19 cellular contexts compared by ENCODE assay signal in genomic region chr11:62103141-62103540, GRCh38. TPM values are rescaled to one million over a fixed set of nuclear protein-coding genes. Genes with fewer than 3 reads are reported as not detected.
DNase-seq lines count a peak whose midpoint lies in the region; ATAC-seq and TF ChIP-seq lines count a peak whose summit lies in the region.
"Had no signal": no experiment of that assay in that cellular context is flagged by ENCODE, and none has a peak within 500 bp of the region (broad histone marks: within the 10 kb centered on the region; RNA-seq: fewer than 3 reads in every experiment).

No MANE protein-coding gene starts in this region.

- H3K4me2 ChIP-seq in GM23338: peak overlapping the region; percentile 12; the same call in 1 of the 2 replicates

- DNase-seq in GM23338 (ENCODE audit: low spot score) (no peak), WTC11 (ENCODE audit: low spot score) (no peak), immature natural killer cell (no peak), thoracic aorta (ENCODE audit: low spot score) (no peak), stomach (no peak), thyroid gland (no peak)
- no peak for DNase-seq in activated CD4-positive, alpha-beta memory T cell treated with anti-CD3 and anti-CD28 coated beads, Interleukin-2, amount 10 ng/mL, durations not matched to agents 7 days and 5 days
- DNase-seq: Calu3, DND-41, H9, KBM-7, MV-4-11, NCI-H1105, NCI-H1436 treated with DMSO at 0.1 percent for 48 hours, NCI-H2029, NCI-H524 treated with DMSO at 0.1 percent for 48 hours, NCI-H774, SIG-M5 had no signal

- peaks cover 4% of the 10 kb centered on the region for H3K4me1 ChIP-seq in GM23338 (ENCODE audit: insufficient read depth)
- H3K4me1 ChIP-seq in thoracic aorta (ENCODE audit: control insufficient read depth in 1 of 2, low read depth in 2 of 2): peaks cover 24 to 44% of the 10 kb centered on the region in 2 donors
- peaks cover 8 to 31% (median 17%) of the 10 kb centered on the region in 4 donors for H3K4me1 ChIP-seq in stomach
- H3K4me1 ChIP-seq in thyroid gland: peaks cover 4 to 14% of the 10 kb centered on the region in 2 donors

- ATAC-seq in GM23338: peak; percentile 53; the same call in 2 of the 3 replicates
- ATAC-seq in WTC11: peak; percentile 47
- ATAC-seq in thoracic aorta (ENCODE audit: insufficient number of reproducible peaks, low FRiP score, low read depth): no peak
- no peak for ATAC-seq in GM18868 (IDR thresholded peaks at IDR 0.05; ENCODE audit: unreplicated experiment)

- no peaks in the 10 kb centered on the region for H4K20me1 ChIP-seq in GM23338 (replicated peaks; ENCODE audit: insufficient read depth)

- H3K79me2 ChIP-seq in GM23338 (replicated peaks; ENCODE audit: insufficient read depth): no peaks in the 10 kb centered on the region

- H3K27me3 ChIP-seq in GM23338 (ENCODE audit: insufficient read depth) (no peaks in the 10 kb centered on the region), thoracic aorta (replicated peaks; ENCODE audit: insufficient read depth) (no peaks in the 10 kb centered on the region), stomach (no peaks in the 10 kb centered on the region), thyroid gland (no peaks in the 10 kb centered on the region)

- H3K9me3 ChIP-seq in thoracic aorta: no peaks in the 10 kb centered on the region
- no peaks in the 10 kb centered on the region for H3K9me3 ChIP-seq in stomach
- H3K9me3 ChIP-seq in thyroid gland: no peaks in the 10 kb centered on the region

- no peak overlapping the region for H2AFZ ChIP-seq in GM23338

- CTCF ChIA-PET in WTC11 (lab: Charles Lee): interaction anchor here (0.6 to 1.8 kb wide), 4 partner anchors 21 to 205 kb away, joined by 3 to 8 read pairs (median 5); no protein-coding TSS in a partner anchor
- CTCF ChIA-PET in activated CD4-positive, alpha-beta memory T cell treated with anti-CD3 and anti-CD28 coated beads, Interleukin-2, amount 10 ng/mL, durations not matched to agents 7 days and 5 days (lab: Charles Lee): interaction anchor here (0.9 to 1.6 kb wide), 4 partner anchors 8 to 205 kb away, joined by 3 to 7 read pairs (median 4); no protein-coding TSS in a partner anchor

- peaks cover 10% of the 10 kb centered on the region for H3K4me1 Mint-ChIP-seq in GM23338
- H3K4me1 Mint-ChIP-seq in WTC11: peaks cover 22% of the 10 kb centered on the region
- H3K4me1 Mint-ChIP-seq in immature natural killer cell: peaks cover 18 to 20% of the 10 kb centered on the region in 2 donors
- peaks cover 16% of the 10 kb centered on the region for H3K4me1 Mint-ChIP-seq in activated CD4-positive, alpha-beta memory T cell treated with anti-CD3 and anti-CD28 coated beads, Interleukin-2, amount 10 ng/mL, durations not matched to agents 7 days and 5 days

- TF ChIP-seq POLR2A in stomach (IDR thresholded peaks at IDR 0.05) (no peak), thyroid gland (IDR thresholded peaks at IDR 0.05) (no peak)

- peaks cover 2% of the 10 kb centered on the region; the same call in 1 of the 3 replicates for H3K36me3 Mint-ChIP-seq in GM23338 (ENCODE audit: low read depth)
- H3K36me3 Mint-ChIP-seq in WTC11: peaks cover 4% of the 10 kb centered on the region
- no peaks in the 10 kb centered on the region for H3K36me3 Mint-ChIP-seq in immature natural killer cell
- H3K36me3 Mint-ChIP-seq in activated CD4-positive, alpha-beta memory T cell treated with anti-CD3 and anti-CD28 coated beads, Interleukin-2, amount 10 ng/mL, durations not matched to agents 7 days and 5 days (ENCODE audit: low read depth): no peaks in the 10 kb centered on the region

- POLR2A ChIA-PET in WTC11 (lab: Charles Lee): interaction anchor here (0.6 kb wide), 1 partner anchor 74 kb away, joined by 3 read pairs; no protein-coding TSS in a partner anchor
- POLR2A ChIA-PET in activated CD4-positive, alpha-beta memory T cell treated with anti-CD3 and anti-CD28 coated beads, Interleukin-2, amount 10 ng/mL, durations not matched to agents 7 days and 5 days (lab: Charles Lee): interaction anchor here (1.3 kb wide), 1 partner anchor 20 kb away, joined by 4 read pairs; the partner anchor contains the start of gene INCENP

- H3K36me3 ChIP-seq in GM23338 (ENCODE audit: insufficient read depth): no peaks in the 10 kb centered on the region
- H3K36me3 ChIP-seq in thoracic aorta: no peaks in the 10 kb centered on the region
- no peaks in the 10 kb centered on the region for H3K36me3 ChIP-seq in stomach
- H3K36me3 ChIP-seq in thyroid gland: no peaks in the 10 kb centered on the region

- H3K4me3 ChIP-seq in GM23338 (no peak overlapping the region), thoracic aorta (no peak overlapping the region), stomach (no peak overlapping the region), thyroid gland (replicated peaks in 1 of 3) (no peak overlapping the region)

- H3K27me3 Mint-ChIP-seq in GM23338 (ENCODE audit: insufficient read depth, low read depth, poor library complexity) (peaks cover 7% of the 10 kb centered on the region), WTC11 (ENCODE audit: low read depth) (0 out of 2 replicates have a peak, but pooled peaks cover 4% of the 10 kb centered on the region), immature natural killer cell (ENCODE audit: low read depth in 3 of 3) (peaks cover 0 to 1% (median 0%) of the 10 kb centered on the region in 3 donors)
- H3K27me3 Mint-ChIP-seq in activated CD4-positive, alpha-beta memory T cell treated with anti-CD3 and anti-CD28 coated beads, Interleukin-2, amount 10 ng/mL, durations not matched to agents 7 days and 5 days: peaks cover 2% of the 10 kb centered on the region

- H3K27ac Mint-ChIP-seq in GM23338 (no peak overlapping the region), WTC11 (no peak overlapping the region), immature natural killer cell (peak overlapping the region in 5 of 6 donors; percentile 9 to 84 (median 41))
- H3K27ac Mint-ChIP-seq in activated CD4-positive, alpha-beta memory T cell treated with anti-CD3 and anti-CD28 coated beads, Interleukin-2, amount 10 ng/mL, durations not matched to agents 7 days and 5 days: no peak overlapping the region

- TF ChIP-seq EP300 in stomach (IDR thresholded peaks at IDR 0.05): no peak

- peaks cover 6% of the 10 kb centered on the region; the same call in 2 of the 3 replicates for H3K9me3 Mint-ChIP-seq in GM23338
- H3K9me3 Mint-ChIP-seq in WTC11: peaks cover 17% of the 10 kb centered on the region
- H3K9me3 Mint-ChIP-seq in immature natural killer cell: no peaks in the 10 kb centered on the region
- H3K9me3 Mint-ChIP-seq in activated CD4-positive, alpha-beta memory T cell treated with anti-CD3 and anti-CD28 coated beads, Interleukin-2, amount 10 ng/mL, durations not matched to agents 7 days and 5 days: peaks cover 3% of the 10 kb centered on the region

- H3K4me3 Mint-ChIP-seq in GM23338: no peak overlapping the region
- no peak overlapping the region for H3K4me3 Mint-ChIP-seq in WTC11
- H3K4me3 Mint-ChIP-seq in immature natural killer cell: no peak overlapping the region
- no peak overlapping the region for H3K4me3 Mint-ChIP-seq in activated CD4-positive, alpha-beta memory T cell treated with anti-CD3 and anti-CD28 coated beads, Interleukin-2, amount 10 ng/mL, durations not matched to agents 7 days and 5 days
- H3K4me3 Mint-ChIP-seq: H9 had no signal

- no peaks in the 10 kb centered on the region for H3F3A ChIP-seq in GM23338 (replicated peaks; ENCODE audit: low read depth)

- H3K9me2 ChIP-seq in GM23338 (ENCODE audit: insufficient read depth): no peaks in the 10 kb centered on the region

- TF ChIP-seq CTCF in GM23338 (conservative IDR thresholded peaks at IDR 0.05; ENCODE audit: low read depth in 2 of 2): no peak
- no peak for TF ChIP-seq CTCF in WTC11 (IDR thresholded peaks at IDR 0.05)
- TF ChIP-seq CTCF in thoracic aorta (IDR thresholded peaks at IDR 0.05): no peak
- TF ChIP-seq CTCF in stomach (IDR thresholded peaks at IDR 0.05): no peak
- no peak for TF ChIP-seq CTCF in thyroid gland (IDR thresholded peaks at IDR 0.05)

- intact Hi-C loops in stomach (cut with DNase I; ENCODE audit: low total_unique reads) (loop anchor here (10.0 kb wide), 1 partner anchor 298 kb away; no protein-coding TSS in a partner anchor), thyroid gland (cut with DNase I) (no loop called here)

- no peak overlapping the region for H3K27ac ChIP-seq in GM23338 (ENCODE audit: low read depth)
- H3K27ac ChIP-seq in thoracic aorta: peak overlapping the region; percentile 91 to 95
- H3K27ac ChIP-seq in stomach: peak overlapping the region in 2 of 5 donors; percentile 83
- no peak overlapping the region for H3K27ac ChIP-seq in thyroid gland

TF ChIP-seq in GM23338, 12 proteins besides CTCF, POLR2A, EP300 and RAD21 (continues in another document):
- TF ChIP-seq NANOG (IDR thresholded peaks at IDR 0.05; ENCODE audit: borderline replicate concordance) (no peak), ZNF331 (CRISPR knock-in tag; IDR thresholded peaks at IDR 0.05; ENCODE audit: low read depth) (no peak)

TF ChIP-seq in WTC11, 78 proteins besides CTCF, POLR2A, EP300 and RAD21 (continues in another document):
- TF ChIP-seq, protein P1, sequence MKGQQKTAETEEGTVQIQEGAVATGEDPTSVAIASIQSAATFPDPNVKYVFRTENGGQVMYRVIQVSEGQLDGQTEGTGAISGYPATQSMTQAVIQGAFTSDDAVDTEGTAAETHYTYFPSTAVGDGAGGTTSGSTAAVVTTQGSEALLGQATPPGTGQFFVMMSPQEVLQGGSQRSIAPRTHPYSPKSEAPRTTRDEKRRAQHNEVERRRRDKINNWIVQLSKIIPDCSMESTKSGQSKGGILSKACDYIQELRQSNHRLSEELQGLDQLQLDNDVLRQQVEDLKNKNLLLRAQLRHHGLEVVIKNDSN (CRISPR knock-in tag; IDR thresholded peaks at IDR 0.05): no peak

RNA-seq across cellular contexts. Expression of gene INCENP, which starts 20.7 kb away (rescaled TPM):
- total RNA-seq in GM23338 (2014; rRNA removed; shearing (Covaris generic)): 115 and 131 TPM in 2 replicates
- 35.6 and 41.3 TPM in 2 replicates for polyA plus RNA-seq in GM23338 (2016; fragmentation: Nextera tagmentation; extraction: Ambion mirVana)
- total RNA-seq in WTC11 (2021): 125 to 158 TPM (median 126 TPM) in 3 replicates
- polyA plus RNA-seq in immature natural killer cell: 1 to 10 TPM; 1.9 to 3.1 (median 2.7) TPM
- 10 to 100 TPM in 1 of 2 donors, 1 to 10 TPM in 1; 8.8 to 13.0 TPM for total RNA-seq in thoracic aorta
- 10 to 100 TPM in 3 of 5 donors, 1 to 10 TPM in 2; 4.1 to 32.1 (median 14.3) TPM for total RNA-seq in stomach
- polyA plus RNA-seq in stomach: 1 to 10 TPM; 2.6 to 5.6 (median 4.5) TPM
- total RNA-seq in activated CD4-positive, alpha-beta memory T cell treated with anti-CD3 and anti-CD28 coated beads, Interleukin-2, amount 10 ng/mL, durations not matched to agents 7 days and 5 days: 100 to 1,000 TPM; 156 to 169 TPM
- total RNA-seq in thyroid gland: 10 to 100 TPM; 16.9 to 99.4 (median 42.4) TPM

Comparison
In these comparisons a context has a peak if more than half of its experiments do, and no peak if none do; other contexts are left out.
1. ATAC-seq: peak in GM23338 (single experiment) and WTC11 (single experiment); none in thoracic aorta (single experiment) and GM18868 (single experiment).
2. H3K27ac ChIP-seq: peak in thoracic aorta (2 of 2); none in GM23338 (single experiment) and thyroid gland (0 of 3).
3. H3K27ac Mint-ChIP-seq: peak in immature natural killer cell (5 of 6); none in GM23338 (single experiment), WTC11 (single experiment) and activated CD4-positive, alpha-beta memory T cell treated with anti-CD3 and anti-CD28 coated beads, Interleukin-2, amount 10 ng/mL, durations not matched to agents 7 days and 5 days (single experiment).